ENCODE assay signal across 1 cellular context in the genomic region with DNA sequence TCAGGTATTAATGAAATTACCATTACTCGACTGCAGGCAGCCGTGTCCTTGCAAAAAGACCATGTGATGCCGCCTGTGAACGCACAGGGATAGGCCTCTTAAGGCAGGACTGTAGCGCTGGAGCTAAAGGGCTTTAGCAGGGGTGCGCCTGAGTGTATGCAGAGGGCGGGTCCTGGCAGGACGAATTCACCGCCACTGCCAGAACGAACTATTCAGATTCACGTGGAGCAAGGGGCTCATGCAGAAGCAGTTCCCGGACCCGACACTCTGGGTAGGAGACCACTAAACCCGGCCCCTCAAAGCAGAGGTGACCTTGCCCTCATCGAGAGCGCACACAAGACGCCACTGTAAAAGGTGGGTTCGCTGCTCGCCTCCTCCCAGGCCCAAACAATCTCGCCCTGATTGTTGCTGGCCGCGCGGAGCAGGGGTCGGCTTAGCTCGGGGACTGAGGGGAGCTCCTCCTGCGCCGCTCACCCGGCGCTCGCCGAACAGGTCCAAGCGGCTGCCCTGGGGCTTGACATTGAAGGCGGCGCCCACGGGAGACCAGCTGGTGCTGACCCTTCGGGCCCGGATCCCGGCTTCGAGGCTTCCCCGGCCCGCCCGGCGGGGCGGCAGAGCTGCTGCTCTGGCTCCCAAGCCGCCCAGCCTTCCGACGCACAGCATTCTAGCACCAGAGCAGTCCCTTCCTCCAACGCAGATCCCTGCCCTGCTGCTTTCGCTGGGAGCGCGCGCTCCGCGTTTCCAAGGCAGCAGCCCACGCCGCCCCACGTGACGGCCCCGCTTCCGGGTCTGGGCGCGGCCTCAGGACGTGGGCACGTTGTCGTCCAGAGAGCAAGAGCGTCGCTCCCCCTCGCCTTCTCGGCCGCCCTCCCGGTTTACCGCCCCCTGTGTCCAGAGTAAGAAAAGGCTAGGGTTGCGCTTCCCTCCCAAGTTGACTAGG.
TF ChIP-seq lines count a peak whose summit lies in the region.

A gene (minus strand): TSS at position 743 of the 940 bp plus-strand sequence. CDS start 80 bp downstream, at position 663.

TF ChIP-seq in HEK293, 187 proteins besides CTCF, POLR2A, EP300 and RAD21 (continued from another document and continues in another):
- TF ChIP-seq, protein P1, sequence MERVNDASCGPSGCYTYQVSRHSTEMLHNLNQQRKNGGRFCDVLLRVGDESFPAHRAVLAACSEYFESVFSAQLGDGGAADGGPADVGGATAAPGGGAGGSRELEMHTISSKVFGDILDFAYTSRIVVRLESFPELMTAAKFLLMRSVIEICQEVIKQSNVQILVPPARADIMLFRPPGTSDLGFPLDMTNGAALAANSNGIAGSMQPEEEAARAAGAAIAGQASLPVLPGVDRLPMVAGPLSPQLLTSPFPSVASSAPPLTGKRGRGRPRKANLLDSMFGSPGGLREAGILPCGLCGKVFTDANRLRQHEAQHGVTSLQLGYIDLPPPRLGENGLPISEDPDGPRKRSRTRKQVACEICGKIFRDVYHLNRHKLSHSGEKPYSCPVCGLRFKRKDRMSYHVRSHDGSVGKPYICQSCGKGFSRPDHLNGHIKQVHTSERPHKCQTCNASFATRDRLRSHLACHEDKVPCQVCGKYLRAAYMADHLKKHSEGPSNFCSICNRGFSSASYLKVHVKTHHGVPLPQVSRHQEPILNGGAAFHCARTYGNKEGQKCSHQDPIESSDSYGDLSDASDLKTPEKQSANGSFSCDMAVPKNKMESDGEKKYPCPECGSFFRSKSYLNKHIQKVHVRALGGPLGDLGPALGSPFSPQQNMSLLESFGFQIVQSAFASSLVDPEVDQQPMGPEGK (tag by site-specific recombination; IDR thresholded peaks at IDR 0.05), result peak; percentile 46; the same call in 1 of the 2 replicates
- TF ChIP-seq GLIS2 (tag by site-specific recombination; IDR thresholded peaks at IDR 0.05) (peak; percentile 74), ZNF747 (tag by site-specific recombination; IDR thresholded peaks at IDR 0.05) (no peak), ZNF16 (tag by site-specific recombination; IDR thresholded peaks at IDR 0.05; ENCODE audit: low read depth) (no peak), ZNF341 (tag by site-specific recombination; IDR thresholded peaks at IDR 0.05; ENCODE audit: low read depth) (no peak), ZFHX2 (tag by site-specific recombination; conservative IDR thresholded peaks at IDR 0.05) (peak; percentile 97), ZNF202 (tag by site-specific recombination; IDR thresholded peaks at IDR 0.05; ENCODE audit: borderline replicate concordance) (no peak), KLF16 (tag by site-specific recombination; IDR thresholded peaks at IDR 0.05) (0 out of 2 replicates have a peak, but pooled peaks have one; percentile 38), ZNF274 (IDR thresholded peaks at IDR 0.05; ENCODE audit: low read length) (no peak), ZNF274 (tag by site-specific recombination; IDR thresholded peaks at IDR 0.05; ENCODE audit: borderline replicate concordance) (no peak), ZNF19 (tag by site-specific recombination; IDR thresholded peaks at IDR 0.05; ENCODE audit: low read depth) (no peak), ZNF792 (tag by site-specific recombination; IDR thresholded peaks at IDR 0.05) (no peak), ZXDB (tag by site-specific recombination; IDR thresholded peaks at IDR 0.05) (peak; percentile 81), ZNF660 (tag by site-specific recombination; IDR thresholded peaks at IDR 0.05) (peak; percentile 47; the same call in 1 of the 2 replicates), ZNF157 (tag by site-specific recombination; IDR thresholded peaks at IDR 0.05) (no peak), ZNF114 (tag by site-specific recombination; IDR thresholded peaks at IDR 0.05) (no peak), ZBTB20 (tag by site-specific recombination; IDR thresholded peaks at IDR 0.05) (peak; percentile 89), ZNF621 (tag by site-specific recombination; IDR thresholded peaks at IDR 0.05) (no peak), ZNF324 (tag by site-specific recombination; IDR thresholded peaks at IDR 0.05) (no peak), ZNF121 (tag by site-specific recombination; IDR thresholded peaks at IDR 0.05) (no peak), ZNF623 (tag by site-specific recombination; IDR thresholded peaks at IDR 0.05) (no peak), ZNF391 (tag by site-specific recombination; IDR thresholded peaks at IDR 0.05; ENCODE audit: borderline replicate concordance, low read depth) (0 out of 2 replicates have a peak, but pooled peaks have one; percentile 62), ZNF768 (tag by site-specific recombination; IDR thresholded peaks at IDR 0.05) (peak; percentile 60; the same call in 1 of the 2 replicates), ZNF239 (tag by site-specific recombination; IDR thresholded peaks at IDR 0.05) (no peak), GLI2 (tag by site-specific recombination; IDR thresholded peaks at IDR 0.05; ENCODE audit: borderline replicate concordance, low read depth) (no peak), ZNF558 (tag by site-specific recombination; IDR thresholded peaks at IDR 0.05) (no peak), ZNF335 (tag by site-specific recombination; conservative IDR thresholded peaks at IDR 0.05) (peak; percentile 43; the same call in 1 of the 2 replicates), ZNF23 (tag by site-specific recombination; IDR thresholded peaks at IDR 0.05; ENCODE audit: borderline replicate concordance) (no peak), ZSCAN16 (tag by site-specific recombination; IDR thresholded peaks at IDR 0.05) (no peak), ZNF10 (tag by site-specific recombination; IDR thresholded peaks at IDR 0.05) (no peak), BCL11A (tag by site-specific recombination; IDR thresholded peaks at IDR 0.05; ENCODE audit: low read depth) (no peak), ZFP3 (tag by site-specific recombination; IDR thresholded peaks at IDR 0.05; ENCODE audit: low read depth) (no peak), KLF1 (tag by site-specific recombination; IDR thresholded peaks at IDR 0.05) (peak; percentile 76)
- TF ChIP-seq, protein P2, sequence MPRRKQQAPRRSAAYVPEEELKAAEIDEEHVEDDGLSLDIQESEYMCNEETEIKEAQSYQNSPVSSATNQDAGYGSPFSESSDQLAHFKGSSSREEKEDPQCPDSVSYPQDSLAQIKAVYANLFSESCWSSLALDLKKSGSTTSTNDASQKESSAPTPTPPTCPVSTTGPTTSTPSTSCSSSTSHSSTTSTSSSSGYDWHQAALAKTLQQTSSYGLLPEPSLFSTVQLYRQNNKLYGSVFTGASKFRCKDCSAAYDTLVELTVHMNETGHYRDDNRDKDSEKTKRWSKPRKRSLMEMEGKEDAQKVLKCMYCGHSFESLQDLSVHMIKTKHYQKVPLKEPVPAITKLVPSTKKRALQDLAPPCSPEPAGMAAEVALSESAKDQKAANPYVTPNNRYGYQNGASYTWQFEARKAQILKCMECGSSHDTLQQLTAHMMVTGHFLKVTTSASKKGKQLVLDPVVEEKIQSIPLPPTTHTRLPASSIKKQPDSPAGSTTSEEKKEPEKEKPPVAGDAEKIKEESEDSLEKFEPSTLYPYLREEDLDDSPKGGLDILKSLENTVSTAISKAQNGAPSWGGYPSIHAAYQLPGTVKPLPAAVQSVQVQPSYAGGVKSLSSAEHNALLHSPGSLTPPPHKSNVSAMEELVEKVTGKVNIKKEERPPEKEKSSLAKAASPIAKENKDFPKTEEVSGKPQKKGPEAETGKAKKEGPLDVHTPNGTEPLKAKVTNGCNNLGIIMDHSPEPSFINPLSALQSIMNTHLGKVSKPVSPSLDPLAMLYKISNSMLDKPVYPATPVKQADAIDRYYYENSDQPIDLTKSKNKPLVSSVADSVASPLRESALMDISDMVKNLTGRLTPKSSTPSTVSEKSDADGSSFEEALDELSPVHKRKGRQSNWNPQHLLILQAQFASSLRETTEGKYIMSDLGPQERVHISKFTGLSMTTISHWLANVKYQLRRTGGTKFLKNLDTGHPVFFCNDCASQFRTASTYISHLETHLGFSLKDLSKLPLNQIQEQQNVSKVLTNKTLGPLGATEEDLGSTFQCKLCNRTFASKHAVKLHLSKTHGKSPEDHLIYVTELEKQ (tag by site-specific recombination; IDR thresholded peaks at IDR 0.05; ENCODE audit: borderline replicate concordance), result no peak; the same call in 1 of the 2 replicates
- TF ChIP-seq, protein P3, sequence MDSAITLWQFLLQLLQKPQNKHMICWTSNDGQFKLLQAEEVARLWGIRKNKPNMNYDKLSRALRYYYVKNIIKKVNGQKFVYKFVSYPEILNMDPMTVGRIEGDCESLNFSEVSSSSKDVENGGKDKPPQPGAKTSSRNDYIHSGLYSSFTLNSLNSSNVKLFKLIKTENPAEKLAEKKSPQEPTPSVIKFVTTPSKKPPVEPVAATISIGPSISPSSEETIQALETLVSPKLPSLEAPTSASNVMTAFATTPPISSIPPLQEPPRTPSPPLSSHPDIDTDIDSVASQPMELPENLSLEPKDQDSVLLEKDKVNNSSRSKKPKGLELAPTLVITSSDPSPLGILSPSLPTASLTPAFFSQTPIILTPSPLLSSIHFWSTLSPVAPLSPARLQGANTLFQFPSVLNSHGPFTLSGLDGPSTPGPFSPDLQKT (IDR thresholded peaks at IDR 0.05; ENCODE audit: borderline replicate concordance, low read depth, low read length), result no peak
- TF ChIP-seq, protein P4, sequence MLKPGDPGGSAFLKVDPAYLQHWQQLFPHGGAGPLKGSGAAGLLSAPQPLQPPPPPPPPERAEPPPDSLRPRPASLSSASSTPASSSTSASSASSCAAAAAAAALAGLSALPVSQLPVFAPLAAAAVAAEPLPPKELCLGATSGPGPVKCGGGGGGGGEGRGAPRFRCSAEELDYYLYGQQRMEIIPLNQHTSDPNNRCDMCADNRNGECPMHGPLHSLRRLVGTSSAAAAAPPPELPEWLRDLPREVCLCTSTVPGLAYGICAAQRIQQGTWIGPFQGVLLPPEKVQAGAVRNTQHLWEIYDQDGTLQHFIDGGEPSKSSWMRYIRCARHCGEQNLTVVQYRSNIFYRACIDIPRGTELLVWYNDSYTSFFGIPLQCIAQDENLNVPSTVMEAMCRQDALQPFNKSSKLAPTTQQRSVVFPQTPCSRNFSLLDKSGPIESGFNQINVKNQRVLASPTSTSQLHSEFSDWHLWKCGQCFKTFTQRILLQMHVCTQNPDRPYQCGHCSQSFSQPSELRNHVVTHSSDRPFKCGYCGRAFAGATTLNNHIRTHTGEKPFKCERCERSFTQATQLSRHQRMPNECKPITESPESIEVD (tag by site-specific recombination; IDR thresholded peaks at IDR 0.05), result no peak
- TF ChIP-seq, protein P5, sequence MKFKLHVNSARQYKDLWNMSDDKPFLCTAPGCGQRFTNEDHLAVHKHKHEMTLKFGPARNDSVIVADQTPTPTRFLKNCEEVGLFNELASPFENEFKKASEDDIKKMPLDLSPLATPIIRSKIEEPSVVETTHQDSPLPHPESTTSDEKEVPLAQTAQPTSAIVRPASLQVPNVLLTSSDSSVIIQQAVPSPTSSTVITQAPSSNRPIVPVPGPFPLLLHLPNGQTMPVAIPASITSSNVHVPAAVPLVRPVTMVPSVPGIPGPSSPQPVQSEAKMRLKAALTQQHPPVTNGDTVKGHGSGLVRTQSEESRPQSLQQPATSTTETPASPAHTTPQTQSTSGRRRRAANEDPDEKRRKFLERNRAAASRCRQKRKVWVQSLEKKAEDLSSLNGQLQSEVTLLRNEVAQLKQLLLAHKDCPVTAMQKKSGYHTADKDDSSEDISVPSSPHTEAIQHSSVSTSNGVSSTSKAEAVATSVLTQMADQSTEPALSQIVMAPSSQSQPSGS (tag by site-specific recombination; IDR thresholded peaks at IDR 0.05; ENCODE audit: low read depth), result peak; percentile 13; the same call in 1 of the 2 replicates
- TF ChIP-seq, protein P6, sequence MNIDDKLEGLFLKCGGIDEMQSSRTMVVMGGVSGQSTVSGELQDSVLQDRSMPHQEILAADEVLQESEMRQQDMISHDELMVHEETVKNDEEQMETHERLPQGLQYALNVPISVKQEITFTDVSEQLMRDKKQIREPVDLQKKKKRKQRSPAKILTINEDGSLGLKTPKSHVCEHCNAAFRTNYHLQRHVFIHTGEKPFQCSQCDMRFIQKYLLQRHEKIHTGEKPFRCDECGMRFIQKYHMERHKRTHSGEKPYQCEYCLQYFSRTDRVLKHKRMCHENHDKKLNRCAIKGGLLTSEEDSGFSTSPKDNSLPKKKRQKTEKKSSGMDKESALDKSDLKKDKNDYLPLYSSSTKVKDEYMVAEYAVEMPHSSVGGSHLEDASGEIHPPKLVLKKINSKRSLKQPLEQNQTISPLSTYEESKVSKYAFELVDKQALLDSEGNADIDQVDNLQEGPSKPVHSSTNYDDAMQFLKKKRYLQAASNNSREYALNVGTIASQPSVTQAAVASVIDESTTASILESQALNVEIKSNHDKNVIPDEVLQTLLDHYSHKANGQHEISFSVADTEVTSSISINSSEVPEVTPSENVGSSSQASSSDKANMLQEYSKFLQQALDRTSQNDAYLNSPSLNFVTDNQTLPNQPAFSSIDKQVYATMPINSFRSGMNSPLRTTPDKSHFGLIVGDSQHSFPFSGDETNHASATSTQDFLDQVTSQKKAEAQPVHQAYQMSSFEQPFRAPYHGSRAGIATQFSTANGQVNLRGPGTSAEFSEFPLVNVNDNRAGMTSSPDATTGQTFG (tag by site-specific recombination; IDR thresholded peaks at IDR 0.05; ENCODE audit: borderline replicate concordance), result no peak
- TF ChIP-seq, protein P7, sequence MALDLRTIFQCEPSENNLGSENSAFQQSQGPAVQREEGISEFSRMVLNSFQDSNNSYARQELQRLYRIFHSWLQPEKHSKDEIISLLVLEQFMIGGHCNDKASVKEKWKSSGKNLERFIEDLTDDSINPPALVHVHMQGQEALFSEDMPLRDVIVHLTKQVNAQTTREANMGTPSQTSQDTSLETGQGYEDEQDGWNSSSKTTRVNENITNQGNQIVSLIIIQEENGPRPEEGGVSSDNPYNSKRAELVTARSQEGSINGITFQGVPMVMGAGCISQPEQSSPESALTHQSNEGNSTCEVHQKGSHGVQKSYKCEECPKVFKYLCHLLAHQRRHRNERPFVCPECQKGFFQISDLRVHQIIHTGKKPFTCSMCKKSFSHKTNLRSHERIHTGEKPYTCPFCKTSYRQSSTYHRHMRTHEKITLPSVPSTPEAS (tag by site-specific recombination; IDR thresholded peaks at IDR 0.05), result no peak
- TF ChIP-seq, protein P8, sequence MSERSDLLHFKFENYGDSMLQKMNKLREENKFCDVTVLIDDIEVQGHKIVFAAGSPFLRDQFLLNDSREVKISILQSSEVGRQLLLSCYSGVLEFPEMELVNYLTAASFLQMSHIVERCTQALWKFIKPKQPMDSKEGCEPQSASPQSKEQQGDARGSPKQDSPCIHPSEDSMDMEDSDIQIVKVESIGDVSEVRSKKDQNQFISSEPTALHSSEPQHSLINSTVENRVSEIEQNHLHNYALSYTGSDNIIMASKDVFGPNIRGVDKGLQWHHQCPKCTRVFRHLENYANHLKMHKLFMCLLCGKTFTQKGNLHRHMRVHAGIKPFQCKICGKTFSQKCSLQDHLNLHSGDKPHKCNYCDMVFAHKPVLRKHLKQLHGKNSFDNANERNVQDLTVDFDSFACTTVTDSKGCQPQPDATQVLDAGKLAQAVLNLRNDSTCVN (tag by site-specific recombination; optimal IDR thresholded peaks at IDR 0.05), result peak; percentile 91
- TF ChIP-seq, protein P9, sequence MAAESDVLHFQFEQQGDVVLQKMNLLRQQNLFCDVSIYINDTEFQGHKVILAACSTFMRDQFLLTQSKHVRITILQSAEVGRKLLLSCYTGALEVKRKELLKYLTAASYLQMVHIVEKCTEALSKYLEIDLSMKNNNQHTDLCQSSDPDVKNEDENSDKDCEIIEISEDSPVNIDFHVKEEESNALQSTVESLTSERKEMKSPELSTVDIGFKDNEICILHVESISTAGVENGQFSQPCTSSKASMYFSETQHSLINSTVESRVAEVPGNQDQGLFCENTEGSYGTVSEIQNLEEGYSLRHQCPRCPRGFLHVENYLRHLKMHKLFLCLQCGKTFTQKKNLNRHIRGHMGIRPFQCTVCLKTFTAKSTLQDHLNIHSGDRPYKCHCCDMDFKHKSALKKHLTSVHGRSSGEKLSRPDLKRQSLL (tag by site-specific recombination; IDR thresholded peaks at IDR 0.05), result no peak
